In the genomic region with DNA sequence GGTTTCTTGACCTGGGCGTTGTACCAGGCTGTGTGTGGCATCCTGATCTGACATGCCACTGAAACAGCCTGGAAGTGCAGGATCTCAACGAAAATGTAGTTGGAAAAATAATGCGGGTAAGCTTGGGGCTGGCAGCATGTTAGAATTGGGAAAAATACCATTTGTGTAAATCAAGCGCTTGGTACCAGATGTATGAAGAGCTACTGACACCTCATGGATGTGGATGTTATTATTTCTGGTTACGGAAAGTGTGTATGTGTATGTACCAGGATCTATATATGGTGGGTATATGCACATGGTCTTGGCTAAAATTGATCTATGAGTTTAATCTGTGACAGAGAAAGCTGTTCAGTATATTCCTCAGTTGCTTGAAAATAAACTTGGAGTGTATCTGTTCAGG, we compare ENCODE assay signal across 17 cellular contexts. TPM values are rescaled to one million over a fixed set of nuclear protein-coding genes. Genes with fewer than 3 reads are reported as not detected.
DNase-seq lines count a peak whose midpoint lies in the region; ATAC-seq and TF ChIP-seq lines count a peak whose summit lies in the region.
"Had no signal": no experiment of that assay in that cellular context is flagged by ENCODE, and none has a peak within 500 bp of the region (broad histone marks: within the 10 kb centered on the region; RNA-seq: fewer than 3 reads in every experiment).

No MANE protein-coding gene starts in this region.

- ATAC-seq in WTC11 = no peak
- ATAC-seq in GM19452 (IDR thresholded peaks at IDR 0.05; ENCODE audit: unreplicated experiment) = no peak
- ATAC-seq: mucosa of descending colon had no signal

- no peak overlapping the region for H3K27ac ChIP-seq in breast epithelium
- no peak overlapping the region for H3K27ac ChIP-seq in tibial artery
- no peak overlapping the region for H3K27ac ChIP-seq in esophagus muscularis mucosa (replicated peaks in 1 of 4)
- no peak overlapping the region for H3K27ac ChIP-seq in ovary
- H3K27ac ChIP-seq: HL-60, RWPE1 had no signal

- H3K9me3 Mint-ChIP-seq in MCF 10A (ENCODE audit: unreplicated experiment) (no peaks in the 10 kb centered on the region), WTC11 (peaks cover 5% of the 10 kb centered on the region)

- WGBS in esophagus muscularis mucosa = 83% methylated on average over 5 of the region's 5 CpGs
- 79 to 88% (median 86%) methylated on average over 5 of the region's 5 CpGs for WGBS in ovary, 3 donors

- CTCF ChIA-PET in MCF 10A (lab: Yijun Ruan, JAX) (interaction anchor here (0.9 to 2.2 kb wide), 8 partner anchors 12 to 450 kb away, joined by 3 to 23 read pairs (median 3); partner anchors contain the start of gene EDN1), WTC11 (lab: Charles Lee) (no interaction called here)

- no peak for TF ChIP-seq POLR2A in breast epithelium (IDR thresholded peaks at IDR 0.05)
- TF ChIP-seq POLR2A in esophagus muscularis mucosa (IDR thresholded peaks at IDR 0.05; ENCODE audit: low read depth) = no peak
- TF ChIP-seq POLR2A in ovary (IDR thresholded peaks at IDR 0.05) = no peak

- no peaks in the 10 kb centered on the region for H3K4me1 ChIP-seq in breast epithelium
- peaks cover 0 to 19% (median 7%) of the 10 kb centered on the region in 4 donors for H3K4me1 ChIP-seq in tibial artery
- H3K4me1 ChIP-seq in esophagus muscularis mucosa = peaks cover 11 to 20% (median 18%) of the 10 kb centered on the region in 4 donors
- peaks cover 2% of the 10 kb centered on the region for H3K4me1 ChIP-seq in ovary (ENCODE audit: insufficient read depth)

- intact Hi-C loops in MCF 10A (cut with micrococcal nuclease) (loop anchor here (2.0 kb wide), 1 partner anchor 380 kb away; no protein-coding TSS in a partner anchor), breast epithelium (cut with DNase I; ENCODE audit: low total_unique reads) (no loop called here), tibial artery (cut with DNase I; ENCODE audit: low total_unique reads) (no loop called here), esophagus muscularis mucosa (cut with DNase I) (no loop called here), ovary (cut with DNase I) (no loop called here)

- DNase-seq in MCF 10A (ENCODE audit: unreplicated experiment) (no peak), breast epithelium (ENCODE audit: low spot score in 2 of 2) (no peak), WTC11 (ENCODE audit: low spot score) (no peak), glomerular visceral epithelial cell (ENCODE audit: extremely low spot score) (peak; percentile 5), tibial artery (no peak), esophagus muscularis mucosa (ENCODE audit: extremely low spot score) (no peak), ovary (no peak)
- DNase-seq: activated CD4-positive, alpha-beta T cell treated with anti-CD3 and anti-CD28 coated beads for 1 hour; activated CD8-positive, alpha-beta memory T cell treated with anti-CD3 and anti-CD28 coated beads, Interleukin-2, amount 50 U/mL, for 48 hours; activated naive CD4-positive, alpha-beta T cell treated with anti-CD3 and anti-CD28 coated beads, Interleukin-2, amount 50 U/mL, for 16 hours; glutamatergic neuron; mucosa of descending colon; NCI-H187; NCI-H774 had no signal

- POLR2A ChIA-PET in MCF 10A (lab: Yijun Ruan, JAX) = interaction anchor here (0.6 to 1.2 kb wide), 5 partner anchors 22 to 379 kb away, joined by 3 to 4 read pairs (median 3); no protein-coding TSS in a partner anchor
- POLR2A ChIA-PET in WTC11 (lab: Charles Lee) = no interaction called here

- TF ChIP-seq EP300 in esophagus muscularis mucosa (IDR thresholded peaks at IDR 0.05) (no peak), ovary (IDR thresholded peaks at IDR 0.05) (no peak)

- H3K36me3 ChIP-seq in breast epithelium = no peaks in the 10 kb centered on the region
- H3K36me3 ChIP-seq in tibial artery = peaks cover 0 to 4% (median 0%) of the 10 kb centered on the region in 3 donors
- no peaks in the 10 kb centered on the region for H3K36me3 ChIP-seq in esophagus muscularis mucosa
- H3K36me3 ChIP-seq in ovary = no peaks in the 10 kb centered on the region

- H3K27me3 Mint-ChIP-seq in MCF 10A (ENCODE audit: insufficient read depth, unreplicated experiment) (no peaks in the 10 kb centered on the region), WTC11 (ENCODE audit: low read depth) (no peaks in the 10 kb centered on the region)

- H3K9me3 ChIP-seq in breast epithelium (peaks cover 0 to 11% of the 10 kb centered on the region in 2 donors), tibial artery (peaks cover 0 to 6% (median 0%) of the 10 kb centered on the region in 3 donors), esophagus muscularis mucosa (peaks cover 0 to 11% (median 7%) of the 10 kb centered on the region in 4 donors), ovary (no peaks in the 10 kb centered on the region)

- no peak overlapping the region for H3K4me3 Mint-ChIP-seq in MCF 10A (ENCODE audit: unreplicated experiment)
- H3K4me3 Mint-ChIP-seq in WTC11 = no peak overlapping the region

- H3K36me3 Mint-ChIP-seq in MCF 10A (ENCODE audit: insufficient read depth, unreplicated experiment) = no peaks in the 10 kb centered on the region
- H3K36me3 Mint-ChIP-seq in WTC11 = peaks cover 9% of the 10 kb centered on the region

- H3K27ac Mint-ChIP-seq in MCF 10A (ENCODE audit: low read depth, unreplicated experiment) = peak overlapping the region; percentile 25
- H3K27ac Mint-ChIP-seq in WTC11 = peak overlapping the region; percentile 17

- H3K4me1 Mint-ChIP-seq in MCF 10A (ENCODE audit: insufficient read depth, unreplicated experiment) (peaks cover 47% of the 10 kb centered on the region), WTC11 (peaks cover 71% of the 10 kb centered on the region)

- TF ChIP-seq CTCF in MCF 10A (IDR thresholded peaks at IDR 0.05; ENCODE audit: unreplicated experiment) (no peak), breast epithelium (IDR thresholded peaks at IDR 0.05) (no peak), WTC11 (IDR thresholded peaks at IDR 0.05) (no peak), tibial artery (IDR thresholded peaks at IDR 0.05) (peak; percentile 12 to 21), esophagus muscularis mucosa (IDR thresholded peaks at IDR 0.05) (no peak), ovary (IDR thresholded peaks at IDR 0.05) (no peak)

- no TSS peak for BruUV-seq in MCF 10A (replicated peaks; lab: Mats Ljungman, UMichigan)

- no peak overlapping the region for H3K4me3 ChIP-seq in breast epithelium
- no peak overlapping the region for H3K4me3 ChIP-seq in tibial artery
- H3K4me3 ChIP-seq in esophagus muscularis mucosa = no peak overlapping the region
- no peak overlapping the region for H3K4me3 ChIP-seq in ovary
- H3K4me3 ChIP-seq: mucosa of descending colon had no signal

- H3K27me3 ChIP-seq in breast epithelium = no peaks in the 10 kb centered on the region
- no peaks in the 10 kb centered on the region for H3K27me3 ChIP-seq in tibial artery
- no peaks in the 10 kb centered on the region for H3K27me3 ChIP-seq in esophagus muscularis mucosa
- no peaks in the 10 kb centered on the region for H3K27me3 ChIP-seq in ovary

TF ChIP-seq in WTC11, 78 proteins besides CTCF, POLR2A, EP300 and RAD21 (continues in another document):
- no peak for TF ChIP-seq ETV6 (CRISPR knock-in tag; IDR thresholded peaks at IDR 0.05)
- TF ChIP-seq, protein P1, sequence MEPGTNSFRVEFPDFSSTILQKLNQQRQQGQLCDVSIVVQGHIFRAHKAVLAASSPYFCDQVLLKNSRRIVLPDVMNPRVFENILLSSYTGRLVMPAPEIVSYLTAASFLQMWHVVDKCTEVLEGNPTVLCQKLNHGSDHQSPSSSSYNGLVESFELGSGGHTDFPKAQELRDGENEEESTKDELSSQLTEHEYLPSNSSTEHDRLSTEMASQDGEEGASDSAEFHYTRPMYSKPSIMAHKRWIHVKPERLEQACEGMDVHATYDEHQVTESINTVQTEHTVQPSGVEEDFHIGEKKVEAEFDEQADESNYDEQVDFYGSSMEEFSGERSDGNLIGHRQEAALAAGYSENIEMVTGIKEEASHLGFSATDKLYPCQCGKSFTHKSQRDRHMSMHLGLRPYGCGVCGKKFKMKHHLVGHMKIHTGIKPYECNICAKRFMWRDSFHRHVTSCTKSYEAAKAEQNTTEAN (CRISPR knock-in tag; IDR thresholded peaks at IDR 0.05) = no peak
- TF ChIP-seq TEAD1 (CRISPR knock-in tag; IDR thresholded peaks at IDR 0.05) = no peak
- TF ChIP-seq, protein P2, sequence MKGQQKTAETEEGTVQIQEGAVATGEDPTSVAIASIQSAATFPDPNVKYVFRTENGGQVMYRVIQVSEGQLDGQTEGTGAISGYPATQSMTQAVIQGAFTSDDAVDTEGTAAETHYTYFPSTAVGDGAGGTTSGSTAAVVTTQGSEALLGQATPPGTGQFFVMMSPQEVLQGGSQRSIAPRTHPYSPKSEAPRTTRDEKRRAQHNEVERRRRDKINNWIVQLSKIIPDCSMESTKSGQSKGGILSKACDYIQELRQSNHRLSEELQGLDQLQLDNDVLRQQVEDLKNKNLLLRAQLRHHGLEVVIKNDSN (CRISPR knock-in tag; IDR thresholded peaks at IDR 0.05) = no peak
- TF ChIP-seq SP1 (CRISPR knock-in tag; conservative IDR thresholded peaks at IDR 0.05) = no peak
- TF ChIP-seq KAT7 (CRISPR knock-in tag; IDR thresholded peaks at IDR 0.05; ENCODE audit: borderline replicate concordance) = no peak
- no peak for TF ChIP-seq SMAD4 (CRISPR knock-in tag; IDR thresholded peaks at IDR 0.05)
- no peak for TF ChIP-seq CREM (CRISPR knock-in tag; IDR thresholded peaks at IDR 0.05)
- TF ChIP-seq, protein P3, sequence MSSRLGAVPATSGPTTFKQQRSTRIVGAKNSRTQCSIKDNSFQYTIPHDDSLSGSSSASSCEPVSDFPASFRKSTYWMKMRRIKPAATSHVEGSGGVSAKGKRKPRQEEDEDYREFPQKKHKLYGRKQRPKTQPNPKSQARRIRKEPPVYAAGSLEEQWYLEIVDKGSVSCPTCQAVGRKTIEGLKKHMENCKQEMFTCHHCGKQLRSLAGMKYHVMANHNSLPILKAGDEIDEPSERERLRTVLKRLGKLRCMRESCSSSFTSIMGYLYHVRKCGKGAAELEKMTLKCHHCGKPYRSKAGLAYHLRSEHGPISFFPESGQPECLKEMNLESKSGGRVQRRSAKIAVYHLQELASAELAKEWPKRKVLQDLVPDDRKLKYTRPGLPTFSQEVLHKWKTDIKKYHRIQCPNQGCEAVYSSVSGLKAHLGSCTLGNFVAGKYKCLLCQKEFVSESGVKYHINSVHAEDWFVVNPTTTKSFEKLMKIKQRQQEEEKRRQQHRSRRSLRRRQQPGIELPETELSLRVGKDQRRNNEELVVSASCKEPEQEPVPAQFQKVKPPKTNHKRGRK (CRISPR knock-in tag; IDR thresholded peaks at IDR 0.05; ENCODE audit: borderline replicate concordance) = no peak
- no peak for TF ChIP-seq ATF3 (CRISPR knock-in tag; conservative IDR thresholded peaks at IDR 0.05)
- TF ChIP-seq ESRRA (CRISPR knock-in tag; IDR thresholded peaks at IDR 0.05; ENCODE audit: borderline replicate concordance) = no peak

RNA-seq across cellular contexts. Expression of gene HIVEP1, which starts 22.7 kb away (rescaled TPM):
- total RNA-seq in MCF 10A (2022) = 19.1 and 27.0 TPM in 2 replicates
- 10 to 100 TPM; 24.8 to 41.3 (median 27.2) TPM for total RNA-seq in breast epithelium
- 19.9 to 24.3 TPM (median 20.9 TPM) in 3 replicates for total RNA-seq in WTC11 (2021)
- total RNA-seq in esophagus muscularis mucosa = 10 to 100 TPM; 16.2 to 28.3 (median 25.1) TPM
- total RNA-seq in ovary = 10 to 100 TPM; 19.3 to 45.0 (median 29.2) TPM
- 10 to 100 TPM; 11.9 to 12.3 TPM for polyA plus RNA-seq in ovary

Comparison
In these comparisons a context has a peak if more than half of its experiments do, and no peak if none do; other contexts are left out.
1. CTCF ChIP-seq: peak in tibial artery (2 of 2); none in MCF 10A (single experiment), breast epithelium (0 of 3), WTC11 (single experiment), esophagus muscularis mucosa (0 of 3) and ovary (0 of 3).